Comparison of ENCODE assay signal across 11 cellular contexts in genomic region chr19:51337861-51338562, GRCh38. TPM values are rescaled to one million over a fixed set of nuclear protein-coding genes. Genes with fewer than 3 reads are reported as not detected.
A peak's percentile ranks its signal among the peaks of the same experiment; 100 is the strongest.
DNase-seq lines count a peak whose midpoint lies in the region; ATAC-seq and TF ChIP-seq lines count a peak whose summit lies in the region.
"Had no signal": no experiment of that assay in that cellular context is flagged by ENCODE, and none has a peak within 500 bp of the region (broad histone marks: within the 10 kb centered on the region; RNA-seq: fewer than 3 reads in every experiment).

No MANE protein-coding gene starts in this region.

- peak overlapping the region; percentile 53 to 83 (median 75); a peak in 21 of 22 replicates for H3K9ac ChIP-seq in BLaER1 treated with 17β-estradiol and CSF1 and Interleukin-3, amounts not matched to agents 10 nM and 100 nM

- H3K9me2 ChIP-seq in GM23338 (ENCODE audit: insufficient read depth) = 0 out of 2 replicates have a peak, but pooled peaks cover 3% of the 10 kb centered on the region

- peak overlapping the region in 9 of 11 experiments; percentile 51 to 77 (median 73); a peak in 18 of 22 replicates for H3K27ac ChIP-seq in BLaER1 treated with 17β-estradiol and CSF1 and Interleukin-3, amounts not matched to agents 10 nM and 100 nM
- H3K27ac ChIP-seq in GM23338 (ENCODE audit: low read depth) = no peak overlapping the region
- H3K27ac ChIP-seq: SJCRH30 had no signal

- peaks cover 0 to 19% (median 11%) of the 10 kb centered on the region in 11 experiments; a peak in 18 of 22 replicates for H3K27me3 ChIP-seq in BLaER1 treated with 17β-estradiol and CSF1 and Interleukin-3, amounts not matched to agents 10 nM and 100 nM
- H3K27me3 ChIP-seq in GM23338 (ENCODE audit: insufficient read depth) = peaks cover 16% of the 10 kb centered on the region
- H3K27me3 ChIP-seq: SJCRH30 had no signal

- intact Hi-C loops in activated T-helper 1 cell treated with anti-CD3 and anti-CD28 coated beads, Interleukin-12 subunit alpha, Interleukin-12 subunit beta, Interleukin-2, Interleukin-4 antibody, amounts not matched to agents 30 ng/mL and 10 ng/mL and 1 ng/mL, durations not matched to agents 14 hours and 24 hours and 36 hours (cut with micrococcal nuclease) = loop anchor here (2.0 kb wide), 2 partner anchors 299 to 365 kb away; no protein-coding TSS in a partner anchor

- no peak for ATAC-seq in GM23338
- ATAC-seq in GM21381 (IDR thresholded peaks at IDR 0.05; ENCODE audit: unreplicated experiment) = no peak

- H3K4me3 Mint-ChIP-seq in GM23338 (peak overlapping the region; percentile 88), mesothelial cell of epicardium (peak overlapping the region; percentile 91)
- peak overlapping the region; percentile 93 for H3K4me3 Mint-ChIP-seq in activated T-helper 1 cell treated with anti-CD3 and anti-CD28 coated beads, Interleukin-12 subunit alpha, Interleukin-12 subunit beta, Interleukin-2, Interleukin-4 antibody, amounts not matched to agents 30 ng/mL and 10 ng/mL and 1 ng/mL, durations not matched to agents 14 hours and 24 hours and 36 hours

- H4K20me1 ChIP-seq in BLaER1 treated with 17β-estradiol and CSF1 and Interleukin-3, amounts not matched to agents 10 nM and 100 nM = no peaks in the 10 kb centered on the region
- no peaks in the 10 kb centered on the region for H4K20me1 ChIP-seq in GM23338 (replicated peaks; ENCODE audit: insufficient read depth)

- H3K9me3 Mint-ChIP-seq in GM23338 (no peaks in the 10 kb centered on the region; the same call in 2 of the 3 replicates), mesothelial cell of epicardium (no peaks in the 10 kb centered on the region)
- H3K9me3 Mint-ChIP-seq in activated T-helper 1 cell treated with anti-CD3 and anti-CD28 coated beads, Interleukin-12 subunit alpha, Interleukin-12 subunit beta, Interleukin-2, Interleukin-4 antibody, amounts not matched to agents 30 ng/mL and 10 ng/mL and 1 ng/mL, durations not matched to agents 14 hours and 24 hours and 36 hours = no peaks in the 10 kb centered on the region

- 0 out of 22 replicates have a peak, but pooled peaks cover 0 to 6% (median 0%) of the 10 kb centered on the region in 11 experiments for H3K9me3 ChIP-seq in BLaER1 treated with 17β-estradiol and CSF1 and Interleukin-3, amounts not matched to agents 10 nM and 100 nM (replicated peaks in 1 of 11)
- H3K9me3 ChIP-seq: SJCRH30 had no signal

- TF ChIP-seq CTCF in GM23338 (conservative IDR thresholded peaks at IDR 0.05; ENCODE audit: low read depth in 2 of 2) (peak in 1 of 2 experiments; percentile 26; a peak in 2 of 4 replicates), mesothelial cell of epicardium (IDR thresholded peaks at IDR 0.05; ENCODE audit: unreplicated experiment) (no peak)

- H3K4me1 ChIP-seq in BLaER1 treated with 17β-estradiol and CSF1 and Interleukin-3, amounts not matched to agents 10 nM and 100 nM = peaks cover 9 to 30% (median 25%) of the 10 kb centered on the region in 10 experiments; a peak in 17 of 20 replicates
- H3K4me1 ChIP-seq in GM23338 (ENCODE audit: insufficient read depth) = peaks cover 22% of the 10 kb centered on the region
- H3K4me1 ChIP-seq: SJCRH30 had no signal

- peak overlapping the region; percentile 78 to 98 (median 91) for H3K4me2 ChIP-seq in BLaER1 treated with 17β-estradiol and CSF1 and Interleukin-3, amounts not matched to agents 10 nM and 100 nM
- H3K4me2 ChIP-seq in GM23338 = peak overlapping the region; percentile 72

- no peaks in the 10 kb centered on the region for H3K79me2 ChIP-seq in GM23338 (replicated peaks; ENCODE audit: insufficient read depth)

- H3K36me3 Mint-ChIP-seq in GM23338 (ENCODE audit: low read depth) = peaks cover 20% of the 10 kb centered on the region
- peaks cover 8% of the 10 kb centered on the region for H3K36me3 Mint-ChIP-seq in activated T-helper 1 cell treated with anti-CD3 and anti-CD28 coated beads, Interleukin-12 subunit alpha, Interleukin-12 subunit beta, Interleukin-2, Interleukin-4 antibody, amounts not matched to agents 30 ng/mL and 10 ng/mL and 1 ng/mL, durations not matched to agents 14 hours and 24 hours and 36 hours (ENCODE audit: low read depth)
- peaks cover 2% of the 10 kb centered on the region for H3K36me3 Mint-ChIP-seq in mesothelial cell of epicardium

- H3K4me3 ChIP-seq in BLaER1 treated with 17β-estradiol and CSF1 and Interleukin-3, amounts not matched to agents 10 nM and 100 nM = peak overlapping the region; percentile 59 to 77 (median 68); a peak in 19 of 20 replicates
- H3K4me3 ChIP-seq in GM23338 = peak overlapping the region; percentile 62

- peaks cover 26% of the 10 kb centered on the region for H3K4me1 Mint-ChIP-seq in GM23338
- H3K4me1 Mint-ChIP-seq in activated T-helper 1 cell treated with anti-CD3 and anti-CD28 coated beads, Interleukin-12 subunit alpha, Interleukin-12 subunit beta, Interleukin-2, Interleukin-4 antibody, amounts not matched to agents 30 ng/mL and 10 ng/mL and 1 ng/mL, durations not matched to agents 14 hours and 24 hours and 36 hours (ENCODE audit: low read depth) = peaks cover 20% of the 10 kb centered on the region
- peaks cover 24% of the 10 kb centered on the region for H3K4me1 Mint-ChIP-seq in mesothelial cell of epicardium

- no peak overlapping the region for H2AFZ ChIP-seq in GM23338

- no peaks in the 10 kb centered on the region for H3F3A ChIP-seq in GM23338 (replicated peaks; ENCODE audit: low read depth)

- H3K27ac Mint-ChIP-seq in GM23338 (peak overlapping the region; percentile 92; the same call in 1 of the 2 replicates), mesothelial cell of epicardium (no peak overlapping the region)
- no peak overlapping the region for H3K27ac Mint-ChIP-seq in activated T-helper 1 cell treated with anti-CD3 and anti-CD28 coated beads, Interleukin-12 subunit alpha, Interleukin-12 subunit beta, Interleukin-2, Interleukin-4 antibody, amounts not matched to agents 30 ng/mL and 10 ng/mL and 1 ng/mL, durations not matched to agents 14 hours and 24 hours and 36 hours

- H3K27me3 Mint-ChIP-seq in GM23338 (ENCODE audit: insufficient read depth, low read depth, poor library complexity) (peaks cover 24% of the 10 kb centered on the region), mesothelial cell of epicardium (ENCODE audit: low read depth) (peaks cover 15% of the 10 kb centered on the region)
- H3K27me3 Mint-ChIP-seq in activated T-helper 1 cell treated with anti-CD3 and anti-CD28 coated beads, Interleukin-12 subunit alpha, Interleukin-12 subunit beta, Interleukin-2, Interleukin-4 antibody, amounts not matched to agents 30 ng/mL and 10 ng/mL and 1 ng/mL, durations not matched to agents 14 hours and 24 hours and 36 hours (ENCODE audit: insufficient read depth) = peaks cover 6% of the 10 kb centered on the region

- H3K36me3 ChIP-seq in BLaER1 treated with 17β-estradiol and CSF1 and Interleukin-3, amounts not matched to agents 10 nM and 100 nM = no peaks in the 10 kb centered on the region
- H3K36me3 ChIP-seq in GM23338 (ENCODE audit: insufficient read depth) = no peaks in the 10 kb centered on the region
- H3K36me3 ChIP-seq: SJCRH30 had no signal

- DNase-seq in GM23338 (ENCODE audit: low spot score) = no peak
- DNase-seq in activated T-helper 1 cell treated with anti-CD3 and anti-CD28 coated beads, Interleukin-12 subunit alpha, Interleukin-12 subunit beta, Interleukin-2, Interleukin-4 antibody, amounts not matched to agents 30 ng/mL and 10 ng/mL and 1 ng/mL, durations not matched to agents 14 hours and 24 hours and 36 hours (ENCODE audit: low spot score) = no peak
- DNase-seq in mesothelial cell of epicardium (ENCODE audit: low spot score in 2 of 2, unreplicated experiment in 2 of 2) = no peak
- no peak for DNase-seq in NCI-H345 treated with DMSO at 0.1 percent for 48 hours (lab: John Stamatoyannopoulos, UW; ENCODE audit: unreplicated experiment)
- no peak for DNase-seq in NOMO-1 treated with DMSO at 0.1 percent for 48 hours (lab: John Stamatoyannopoulos, UW; ENCODE audit: unreplicated experiment)
- no peak for DNase-seq in germinal center (ENCODE audit: low spot score)
- DNase-seq: NCI-H2107 had no signal

TF ChIP-seq in GM23338, 12 proteins besides CTCF, POLR2A, EP300 and RAD21 (continues in another document):
- no peak for TF ChIP-seq EZH2phosphoT487 (IDR thresholded peaks at IDR 0.05; ENCODE audit: unreplicated experiment)

RNA-seq across cellular contexts. Expression of gene VSIG10L, which starts 3.9 kb away (rescaled TPM):
- total RNA-seq in GM23338 (2014; rRNA removed; shearing (Covaris generic)) = 8.5 and 10.4 TPM in 2 replicates
- polyA plus RNA-seq in GM23338 (2016; fragmentation: Nextera tagmentation; extraction: Ambion mirVana) = 9.6 and 9.8 TPM in 2 replicates
- 5.6 and 6.0 TPM in 2 replicates for total RNA-seq in activated T-helper 1 cell treated with anti-CD3 and anti-CD28 coated beads, Interleukin-12 subunit alpha, Interleukin-12 subunit beta, Interleukin-2, Interleukin-4 antibody, amounts not matched to agents 30 ng/mL and 10 ng/mL and 1 ng/mL, durations not matched to agents 14 hours and 24 hours and 36 hours
- total RNA-seq in mesothelial cell of epicardium = 8.1 to 8.9 TPM (median 8.6 TPM) in 3 replicates

RNA-seq across cellular contexts. Expression of gene IGLON5, which starts 26.6 kb away (rescaled TPM):
- total RNA-seq in GM23338 (2014; rRNA removed; shearing (Covaris generic)) = 29.1 and 29.4 TPM in 2 replicates
- 5.0 and 5.4 TPM in 2 replicates for polyA plus RNA-seq in GM23338 (2016; fragmentation: Nextera tagmentation; extraction: Ambion mirVana)
- 1.2 and 1.3 TPM in 2 replicates for total RNA-seq in activated T-helper 1 cell treated with anti-CD3 and anti-CD28 coated beads, Interleukin-12 subunit alpha, Interleukin-12 subunit beta, Interleukin-2, Interleukin-4 antibody, amounts not matched to agents 30 ng/mL and 10 ng/mL and 1 ng/mL, durations not matched to agents 14 hours and 24 hours and 36 hours
- 24.9 to 25.9 TPM (median 25.1 TPM) in 3 replicates for total RNA-seq in mesothelial cell of epicardium
- total RNA-seq: endothelial cell of umbilical vein, SJCRH30 had no signal
- polyA plus RNA-seq: endothelial cell of umbilical vein had no signal

RNA-seq across cellular contexts. Expression of gene ETFB, which starts 28.2 kb away (rescaled TPM):
- 37.3 and 42.3 TPM in 2 replicates for total RNA-seq in GM23338 (2014; rRNA removed; shearing (Covaris generic))
- polyA plus RNA-seq in GM23338 (2016; fragmentation: Nextera tagmentation; extraction: Ambion mirVana) = 59.3 and 63.4 TPM in 2 replicates
- 174 and 180 TPM in 2 replicates for total RNA-seq in activated T-helper 1 cell treated with anti-CD3 and anti-CD28 coated beads, Interleukin-12 subunit alpha, Interleukin-12 subunit beta, Interleukin-2, Interleukin-4 antibody, amounts not matched to agents 30 ng/mL and 10 ng/mL and 1 ng/mL, durations not matched to agents 14 hours and 24 hours and 36 hours
- 59.5 to 60.1 TPM (median 60.0 TPM) in 3 replicates for total RNA-seq in mesothelial cell of epicardium

RNA-seq across cellular contexts. Expression of gene CLDND2, which starts 30.8 kb away (rescaled TPM):
- not detected in 2 replicates for total RNA-seq in GM23338 (2014; rRNA removed; shearing (Covaris generic))
- 7.7 and 12.1 TPM in 2 replicates for polyA plus RNA-seq in GM23338 (2016; fragmentation: Nextera tagmentation; extraction: Ambion mirVana)
- 16.2 and 23.2 TPM in 2 replicates for total RNA-seq in activated T-helper 1 cell treated with anti-CD3 and anti-CD28 coated beads, Interleukin-12 subunit alpha, Interleukin-12 subunit beta, Interleukin-2, Interleukin-4 antibody, amounts not matched to agents 30 ng/mL and 10 ng/mL and 1 ng/mL, durations not matched to agents 14 hours and 24 hours and 36 hours
- 0.54 to 0.56 TPM in 2 of 3 replicates, not detected in the other for total RNA-seq in mesothelial cell of epicardium
- total RNA-seq: SJCRH30 had no signal
- polyA plus RNA-seq: endothelial cell of umbilical vein had no signal

RNA-seq across cellular contexts. Expression of gene NKG7, which starts 34.4 kb away (rescaled TPM):
- total RNA-seq in GM23338 (2014; rRNA removed; shearing (Covaris generic)) = not detected in 2 replicates
- polyA plus RNA-seq in GM23338 (2016; fragmentation: Nextera tagmentation; extraction: Ambion mirVana) = not detected in 2 replicates
- total RNA-seq in activated T-helper 1 cell treated with anti-CD3 and anti-CD28 coated beads, Interleukin-12 subunit alpha, Interleukin-12 subunit beta, Interleukin-2, Interleukin-4 antibody, amounts not matched to agents 30 ng/mL and 10 ng/mL and 1 ng/mL, durations not matched to agents 14 hours and 24 hours and 36 hours = 376 and 393 TPM in 2 replicates
- not detected in 3 replicates for total RNA-seq in mesothelial cell of epicardium
- total RNA-seq: endothelial cell of umbilical vein, SJCRH30 had no signal
- polyA plus RNA-seq: endothelial cell of umbilical vein had no signal

Comparison
In these comparisons a context has a peak if more than half of its experiments do, and no peak if none do; other contexts are left out.
1. RNA of gene IGLON5, which starts 26.6 kb away (total RNA-seq): 29.1 to 29.4 TPM in GM23338 and 24.9 to 25.9 TPM in mesothelial cell of epicardium; 1.2 to 1.3 TPM in activated T-helper 1 cell treated with anti-CD3 and anti-CD28 coated beads, Interleukin-12 subunit alpha, Interleukin-12 subunit beta, Interleukin-2, Interleukin-4 antibody, amounts not matched to agents 30 ng/mL and 10 ng/mL and 1 ng/mL, durations not matched to agents 14 hours and 24 hours and 36 hours; every median in the first group is over 10 times any median in the second.
2. Peak in every context shown above with its lines, with median percentiles within 50 percentile points of each other: H3K4me3 Mint-ChIP-seq.